In the genomic region with DNA sequence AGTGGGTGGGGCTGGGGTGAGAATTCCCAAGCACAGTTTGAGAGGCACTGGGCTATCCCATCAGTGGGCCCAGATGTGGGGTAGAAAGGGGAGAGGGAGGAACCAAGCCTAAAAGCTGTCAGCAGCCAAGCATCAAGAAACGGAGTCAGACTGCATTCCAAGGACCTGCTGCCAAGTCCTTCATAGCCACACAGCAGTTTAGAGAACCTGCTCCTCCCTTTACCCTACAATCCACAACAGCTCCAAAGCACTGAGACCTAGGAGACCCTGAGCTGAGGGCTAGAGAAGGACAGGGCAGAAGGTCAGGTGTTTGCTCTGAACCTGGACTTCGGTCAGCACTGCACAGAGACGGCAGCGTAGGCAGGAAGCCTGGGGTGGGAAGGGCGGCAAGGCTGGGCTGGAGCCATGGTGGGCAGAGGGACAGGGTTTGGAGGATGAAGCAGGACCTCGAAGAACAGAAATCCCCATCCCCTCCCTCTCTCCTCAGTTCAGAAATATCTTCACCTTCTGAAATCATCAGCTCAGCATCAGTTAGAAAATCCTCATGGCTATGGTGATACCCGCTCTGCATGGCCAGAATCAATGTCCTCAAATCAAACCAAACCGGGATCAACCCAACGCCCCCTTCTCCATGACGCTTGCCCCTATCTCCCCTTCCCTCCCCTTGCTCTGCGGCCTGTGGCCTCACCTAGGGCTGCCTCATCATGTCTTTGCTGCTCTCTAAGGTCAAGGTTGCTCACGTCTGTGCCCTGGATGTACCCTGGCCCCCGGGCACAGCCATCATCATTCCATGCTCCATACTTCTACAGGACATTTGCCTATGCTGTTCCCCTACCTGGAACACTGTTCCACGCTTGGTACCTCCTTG, we compare ENCODE assay signal across 1 cellular context.
TF ChIP-seq lines count a peak whose summit lies in the region.

No MANE protein-coding gene starts in this region.

TF ChIP-seq in HepG2, 621 proteins besides CTCF, POLR2A, EP300 and RAD21 (continued from another document and continues in another):
- TF ChIP-seq, protein P1, sequence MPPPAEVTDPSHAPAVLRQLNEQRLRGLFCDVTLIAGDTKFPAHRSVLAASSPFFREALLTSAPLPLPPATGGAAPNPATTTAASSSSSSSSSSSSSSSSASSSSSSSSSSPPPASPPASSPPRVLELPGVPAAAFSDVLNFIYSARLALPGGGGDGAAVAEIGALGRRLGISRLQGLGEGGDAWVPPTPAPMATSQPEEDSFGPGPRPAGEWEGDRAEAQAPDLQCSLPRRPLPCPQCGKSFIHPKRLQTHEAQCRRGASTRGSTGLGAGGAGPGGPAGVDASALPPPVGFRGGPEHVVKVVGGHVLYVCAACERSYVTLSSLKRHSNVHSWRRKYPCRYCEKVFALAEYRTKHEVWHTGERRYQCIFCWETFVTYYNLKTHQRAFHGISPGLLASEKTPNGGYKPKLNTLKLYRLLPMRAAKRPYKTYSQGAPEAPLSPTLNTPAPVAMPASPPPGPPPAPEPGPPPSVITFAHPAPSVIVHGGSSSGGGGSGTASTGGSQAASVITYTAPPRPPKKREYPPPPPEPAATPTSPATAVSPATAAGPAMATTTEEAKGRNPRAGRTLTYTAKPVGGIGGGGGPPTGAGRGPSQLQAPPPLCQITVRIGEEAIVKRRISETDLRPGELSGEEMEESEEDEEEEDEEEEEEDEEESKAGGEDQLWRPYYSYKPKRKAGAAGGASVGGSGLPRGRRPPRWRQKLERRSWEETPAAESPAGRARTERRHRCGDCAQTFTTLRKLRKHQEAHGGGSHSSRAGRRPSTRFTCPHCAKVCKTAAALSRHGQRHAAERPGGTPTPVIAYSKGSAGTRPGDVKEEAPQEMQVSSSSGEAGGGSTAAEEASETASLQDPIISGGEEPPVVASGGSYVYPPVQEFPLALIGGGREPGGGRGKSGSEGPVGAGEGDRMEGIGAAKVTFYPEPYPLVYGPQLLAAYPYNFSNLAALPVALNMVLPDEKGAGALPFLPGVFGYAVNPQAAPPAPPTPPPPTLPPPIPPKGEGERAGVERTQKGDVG (CRISPR knock-in tag; IDR thresholded peaks at IDR 0.05; ENCODE audit: borderline replicate concordance), result peak; percentile 44; the same call in 1 of the 2 replicates
- TF ChIP-seq HMGA1 (CRISPR knock-in tag; conservative IDR thresholded peaks at IDR 0.05), result no peak
- no peak for TF ChIP-seq ZNF615 (CRISPR knock-in tag; IDR thresholded peaks at IDR 0.05; ENCODE audit: borderline replicate concordance)
- TF ChIP-seq ZMYM4 (CRISPR knock-in tag; IDR thresholded peaks at IDR 0.05), result peak; percentile 61
- no peak for TF ChIP-seq ZNF766 (CRISPR knock-in tag; IDR thresholded peaks at IDR 0.05; ENCODE audit: borderline replicate concordance)
- TF ChIP-seq TOE1 (CRISPR knock-in tag; IDR thresholded peaks at IDR 0.05), result no peak
- TF ChIP-seq ONECUT2 (CRISPR knock-in tag; IDR thresholded peaks at IDR 0.05), result 0 out of 2 replicates have a peak, but pooled peaks have one; percentile 19
- TF ChIP-seq MAFG (CRISPR knock-in tag; IDR thresholded peaks at IDR 0.05), result no peak
- TF ChIP-seq ARHGAP35 (CRISPR knock-in tag; IDR thresholded peaks at IDR 0.05; ENCODE audit: borderline replicate concordance), result no peak
- no peak; the same call in 1 of the 2 replicates for TF ChIP-seq ZNF556 (CRISPR knock-in tag; IDR thresholded peaks at IDR 0.05; ENCODE audit: borderline replicate concordance)
- 0 out of 2 replicates have a peak, but pooled peaks have one; percentile 53 for TF ChIP-seq NR2F2 (IDR thresholded peaks at IDR 0.05; ENCODE audit: borderline replicate concordance, low read depth)
- TF ChIP-seq, protein P2, sequence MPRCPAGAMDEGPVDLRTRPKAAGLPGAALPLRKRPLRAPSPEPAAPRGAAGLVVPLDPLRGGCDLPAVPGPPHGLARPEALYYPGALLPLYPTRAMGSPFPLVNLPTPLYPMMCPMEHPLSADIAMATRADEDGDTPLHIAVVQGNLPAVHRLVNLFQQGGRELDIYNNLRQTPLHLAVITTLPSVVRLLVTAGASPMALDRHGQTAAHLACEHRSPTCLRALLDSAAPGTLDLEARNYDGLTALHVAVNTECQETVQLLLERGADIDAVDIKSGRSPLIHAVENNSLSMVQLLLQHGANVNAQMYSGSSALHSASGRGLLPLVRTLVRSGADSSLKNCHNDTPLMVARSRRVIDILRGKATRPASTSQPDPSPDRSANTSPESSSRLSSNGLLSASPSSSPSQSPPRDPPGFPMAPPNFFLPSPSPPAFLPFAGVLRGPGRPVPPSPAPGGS (CRISPR knock-in tag; IDR thresholded peaks at IDR 0.05), result peak; percentile 43; the same call in 1 of the 2 replicates
- TF ChIP-seq ZNF230 (CRISPR knock-in tag; IDR thresholded peaks at IDR 0.05), result no peak
- TF ChIP-seq ZNF570 (CRISPR knock-in tag; IDR thresholded peaks at IDR 0.05; ENCODE audit: borderline replicate concordance), result no peak
- no peak for TF ChIP-seq ZNF333 (CRISPR knock-in tag; IDR thresholded peaks at IDR 0.05; ENCODE audit: borderline replicate concordance)
- 0 out of 2 replicates have a peak, but pooled peaks have one; percentile 29 for TF ChIP-seq ZNF629 (CRISPR knock-in tag; conservative IDR thresholded peaks at IDR 0.05)
- TF ChIP-seq ZNF44 (CRISPR knock-in tag; IDR thresholded peaks at IDR 0.05), result peak; percentile 41
- no peak for TF ChIP-seq FOXA1 (IDR thresholded peaks at IDR 0.05)
- 0 out of 2 replicates have a peak, but pooled peaks have one; percentile 41 for TF ChIP-seq FOXA1 (CRISPR knock-in tag; IDR thresholded peaks at IDR 0.05)
- no peak for TF ChIP-seq TP53 (CRISPR knock-in tag; conservative IDR thresholded peaks at IDR 0.05)
- peak; percentile 23; the same call in 1 of the 2 replicates for TF ChIP-seq POLR2G (IDR thresholded peaks at IDR 0.05; ENCODE audit: low read depth, low read length)
- TF ChIP-seq NR2F6 (IDR thresholded peaks at IDR 0.05), result 0 out of 2 replicates have a peak, but pooled peaks have one; percentile 57
- peak; percentile 94 for TF ChIP-seq NR2F6 (CRISPR knock-in tag; IDR thresholded peaks at IDR 0.05)
- TF ChIP-seq ZNF652 (CRISPR knock-in tag; IDR thresholded peaks at IDR 0.05; ENCODE audit: borderline replicate concordance, low read depth), result no peak
- TF ChIP-seq, protein P3, sequence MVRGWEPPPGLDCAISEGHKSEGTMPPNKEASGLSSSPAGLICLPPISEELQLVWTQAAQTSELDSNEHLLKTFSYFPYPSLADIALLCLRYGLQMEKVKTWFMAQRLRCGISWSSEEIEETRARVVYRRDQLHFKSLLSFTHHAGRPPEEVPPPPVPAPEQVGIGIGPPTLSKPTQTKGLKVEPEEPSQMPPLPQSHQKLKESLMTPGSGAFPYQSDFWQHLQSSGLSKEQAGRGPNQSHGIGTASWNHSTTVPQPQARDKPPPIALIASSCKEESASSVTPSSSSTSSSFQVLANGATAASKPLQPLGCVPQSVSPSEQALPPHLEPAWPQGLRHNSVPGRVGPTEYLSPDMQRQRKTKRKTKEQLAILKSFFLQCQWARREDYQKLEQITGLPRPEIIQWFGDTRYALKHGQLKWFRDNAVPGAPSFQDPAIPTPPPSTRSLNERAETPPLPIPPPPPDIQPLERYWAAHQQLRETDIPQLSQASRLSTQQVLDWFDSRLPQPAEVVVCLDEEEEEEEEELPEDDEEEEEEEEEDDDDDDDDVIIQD (CRISPR knock-in tag; IDR thresholded peaks at IDR 0.05; ENCODE audit: low read depth), result no peak
- no peak for TF ChIP-seq MBD4 (IDR thresholded peaks at IDR 0.05; ENCODE audit: borderline replicate concordance, low read length)
- no peak for TF ChIP-seq ZSCAN12 (CRISPR knock-in tag; IDR thresholded peaks at IDR 0.05)
- TF ChIP-seq, protein P4, sequence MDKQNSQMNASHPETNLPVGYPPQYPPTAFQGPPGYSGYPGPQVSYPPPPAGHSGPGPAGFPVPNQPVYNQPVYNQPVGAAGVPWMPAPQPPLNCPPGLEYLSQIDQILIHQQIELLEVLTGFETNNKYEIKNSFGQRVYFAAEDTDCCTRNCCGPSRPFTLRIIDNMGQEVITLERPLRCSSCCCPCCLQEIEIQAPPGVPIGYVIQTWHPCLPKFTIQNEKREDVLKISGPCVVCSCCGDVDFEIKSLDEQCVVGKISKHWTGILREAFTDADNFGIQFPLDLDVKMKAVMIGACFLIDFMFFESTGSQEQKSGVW (CRISPR knock-in tag; IDR thresholded peaks at IDR 0.05; ENCODE audit: borderline replicate concordance), result no peak
- peak; percentile 71 for TF ChIP-seq KDM6A (CRISPR knock-in tag; IDR thresholded peaks at IDR 0.05; ENCODE audit: low read depth)
- no peak for TF ChIP-seq ARNT2 (CRISPR knock-in tag; IDR thresholded peaks at IDR 0.05; ENCODE audit: low read depth)
- no peak for TF ChIP-seq ZNF484 (CRISPR knock-in tag; IDR thresholded peaks at IDR 0.05; ENCODE audit: borderline replicate concordance, low read depth)
- TF ChIP-seq, protein P5, sequence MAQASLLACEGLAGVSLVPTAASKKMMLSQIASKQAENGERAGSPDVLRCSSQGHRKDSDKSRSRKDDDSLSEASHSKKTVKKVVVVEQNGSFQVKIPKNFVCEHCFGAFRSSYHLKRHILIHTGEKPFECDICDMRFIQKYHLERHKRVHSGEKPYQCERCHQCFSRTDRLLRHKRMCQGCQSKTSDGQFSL (CRISPR knock-in tag; IDR thresholded peaks at IDR 0.05), result no peak
- 0 out of 2 replicates have a peak, but pooled peaks have one; percentile 29 for TF ChIP-seq ZNF33B (CRISPR knock-in tag; IDR thresholded peaks at IDR 0.05)
- TF ChIP-seq ETV5 (CRISPR knock-in tag; IDR thresholded peaks at IDR 0.05; ENCODE audit: borderline replicate concordance), result peak; percentile 59; the same call in 1 of the 2 replicates
- TF ChIP-seq, protein P6, sequence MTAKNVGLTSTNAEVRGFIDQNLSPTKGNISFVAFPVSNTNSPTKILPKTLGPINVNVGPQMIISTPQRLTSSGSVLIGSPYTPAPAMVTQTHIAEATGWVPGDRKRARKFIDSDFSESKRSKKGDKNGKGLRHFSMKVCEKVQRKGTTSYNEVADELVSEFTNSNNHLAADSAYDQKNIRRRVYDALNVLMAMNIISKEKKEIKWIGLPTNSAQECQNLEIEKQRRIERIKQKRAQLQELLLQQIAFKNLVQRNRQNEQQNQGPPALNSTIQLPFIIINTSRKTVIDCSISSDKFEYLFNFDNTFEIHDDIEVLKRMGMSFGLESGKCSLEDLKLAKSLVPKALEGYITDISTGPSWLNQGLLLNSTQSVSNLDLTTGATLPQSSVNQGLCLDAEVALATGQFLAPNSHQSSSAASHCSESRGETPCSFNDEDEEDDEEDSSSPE (CRISPR knock-in tag; IDR thresholded peaks at IDR 0.05), result peak; percentile 67; the same call in 1 of the 2 replicates
- TF ChIP-seq ERF (CRISPR knock-in tag; IDR thresholded peaks at IDR 0.05), result peak; percentile 53; the same call in 1 of the 2 replicates
- TF ChIP-seq, protein P7, sequence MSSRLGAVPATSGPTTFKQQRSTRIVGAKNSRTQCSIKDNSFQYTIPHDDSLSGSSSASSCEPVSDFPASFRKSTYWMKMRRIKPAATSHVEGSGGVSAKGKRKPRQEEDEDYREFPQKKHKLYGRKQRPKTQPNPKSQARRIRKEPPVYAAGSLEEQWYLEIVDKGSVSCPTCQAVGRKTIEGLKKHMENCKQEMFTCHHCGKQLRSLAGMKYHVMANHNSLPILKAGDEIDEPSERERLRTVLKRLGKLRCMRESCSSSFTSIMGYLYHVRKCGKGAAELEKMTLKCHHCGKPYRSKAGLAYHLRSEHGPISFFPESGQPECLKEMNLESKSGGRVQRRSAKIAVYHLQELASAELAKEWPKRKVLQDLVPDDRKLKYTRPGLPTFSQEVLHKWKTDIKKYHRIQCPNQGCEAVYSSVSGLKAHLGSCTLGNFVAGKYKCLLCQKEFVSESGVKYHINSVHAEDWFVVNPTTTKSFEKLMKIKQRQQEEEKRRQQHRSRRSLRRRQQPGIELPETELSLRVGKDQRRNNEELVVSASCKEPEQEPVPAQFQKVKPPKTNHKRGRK (CRISPR knock-in tag; IDR thresholded peaks at IDR 0.05), result no peak
- TF ChIP-seq, protein P8, sequence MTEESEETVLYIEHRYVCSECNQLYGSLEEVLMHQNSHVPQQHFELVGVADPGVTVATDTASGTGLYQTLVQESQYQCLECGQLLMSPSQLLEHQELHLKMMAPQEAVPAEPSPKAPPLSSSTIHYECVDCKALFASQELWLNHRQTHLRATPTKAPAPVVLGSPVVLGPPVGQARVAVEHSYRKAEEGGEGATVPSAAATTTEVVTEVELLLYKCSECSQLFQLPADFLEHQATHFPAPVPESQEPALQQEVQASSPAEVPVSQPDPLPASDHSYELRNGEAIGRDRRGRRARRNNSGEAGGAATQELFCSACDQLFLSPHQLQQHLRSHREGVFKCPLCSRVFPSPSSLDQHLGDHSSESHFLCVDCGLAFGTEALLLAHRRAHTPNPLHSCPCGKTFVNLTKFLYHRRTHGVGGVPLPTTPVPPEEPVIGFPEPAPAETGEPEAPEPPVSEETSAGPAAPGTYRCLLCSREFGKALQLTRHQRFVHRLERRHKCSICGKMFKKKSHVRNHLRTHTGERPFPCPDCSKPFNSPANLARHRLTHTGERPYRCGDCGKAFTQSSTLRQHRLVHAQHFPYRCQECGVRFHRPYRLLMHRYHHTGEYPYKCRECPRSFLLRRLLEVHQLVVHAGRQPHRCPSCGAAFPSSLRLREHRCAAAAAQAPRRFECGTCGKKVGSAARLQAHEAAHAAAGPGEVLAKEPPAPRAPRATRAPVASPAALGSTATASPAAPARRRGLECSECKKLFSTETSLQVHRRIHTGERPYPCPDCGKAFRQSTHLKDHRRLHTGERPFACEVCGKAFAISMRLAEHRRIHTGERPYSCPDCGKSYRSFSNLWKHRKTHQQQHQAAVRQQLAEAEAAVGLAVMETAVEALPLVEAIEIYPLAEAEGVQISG (CRISPR knock-in tag; IDR thresholded peaks at IDR 0.05), result peak; percentile 62; the same call in 1 of the 2 replicates
- TF ChIP-seq MEIS2 (CRISPR knock-in tag; IDR thresholded peaks at IDR 0.05), result 0 out of 2 replicates have a peak, but pooled peaks have one; percentile 23
- TF ChIP-seq, protein P9, sequence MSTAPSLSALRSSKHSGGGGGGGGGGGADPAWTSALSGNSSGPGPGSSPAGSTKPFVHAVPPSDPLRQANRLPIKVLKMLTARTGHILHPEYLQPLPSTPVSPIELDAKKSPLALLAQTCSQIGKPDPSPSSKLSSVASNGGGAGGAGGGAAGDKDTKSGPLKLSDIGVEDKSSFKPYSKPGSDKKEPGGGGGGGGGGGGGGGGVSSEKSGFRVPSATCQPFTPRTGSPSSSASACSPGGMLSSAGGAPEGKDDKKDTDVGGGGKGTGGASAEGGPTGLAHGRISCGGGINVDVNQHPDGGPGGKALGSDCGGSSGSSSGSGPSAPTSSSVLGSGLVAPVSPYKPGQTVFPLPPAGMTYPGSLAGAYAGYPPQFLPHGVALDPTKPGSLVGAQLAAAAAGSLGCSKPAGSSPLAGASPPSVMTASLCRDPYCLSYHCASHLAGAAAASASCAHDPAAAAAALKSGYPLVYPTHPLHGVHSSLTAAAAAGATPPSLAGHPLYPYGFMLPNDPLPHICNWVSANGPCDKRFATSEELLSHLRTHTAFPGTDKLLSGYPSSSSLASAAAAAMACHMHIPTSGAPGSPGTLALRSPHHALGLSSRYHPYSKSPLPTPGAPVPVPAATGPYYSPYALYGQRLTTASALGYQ (CRISPR knock-in tag; IDR thresholded peaks at IDR 0.05), result peak; percentile 43; the same call in 1 of the 2 replicates
- TF ChIP-seq, protein P10, sequence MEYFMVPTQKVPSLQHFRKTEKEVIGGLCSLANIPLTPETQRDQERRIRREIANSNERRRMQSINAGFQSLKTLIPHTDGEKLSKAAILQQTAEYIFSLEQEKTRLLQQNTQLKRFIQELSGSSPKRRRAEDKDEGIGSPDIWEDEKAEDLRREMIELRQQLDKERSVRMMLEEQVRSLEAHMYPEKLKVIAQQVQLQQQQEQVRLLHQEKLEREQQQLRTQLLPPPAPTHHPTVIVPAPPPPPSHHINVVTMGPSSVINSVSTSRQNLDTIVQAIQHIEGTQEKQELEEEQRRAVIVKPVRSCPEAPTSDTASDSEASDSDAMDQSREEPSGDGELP (IDR thresholded peaks at IDR 0.05; ENCODE audit: borderline replicate concordance, low read depth), result peak; percentile 57; the same call in 1 of the 2 replicates
- TF ChIP-seq ZNF713 (CRISPR knock-in tag; IDR thresholded peaks at IDR 0.05), result peak; percentile 93; the same call in 1 of the 2 replicates
- peak; percentile 80 for TF ChIP-seq HNF4G (IDR thresholded peaks at IDR 0.05; ENCODE audit: borderline replicate concordance, low read depth, low read length)
- TF ChIP-seq HNF4G (CRISPR knock-in tag; IDR thresholded peaks at IDR 0.05; ENCODE audit: borderline replicate concordance, low read depth), result peak; percentile 98
